ENCODE assay signal across 38 cellular contexts in the genomic region with DNA sequence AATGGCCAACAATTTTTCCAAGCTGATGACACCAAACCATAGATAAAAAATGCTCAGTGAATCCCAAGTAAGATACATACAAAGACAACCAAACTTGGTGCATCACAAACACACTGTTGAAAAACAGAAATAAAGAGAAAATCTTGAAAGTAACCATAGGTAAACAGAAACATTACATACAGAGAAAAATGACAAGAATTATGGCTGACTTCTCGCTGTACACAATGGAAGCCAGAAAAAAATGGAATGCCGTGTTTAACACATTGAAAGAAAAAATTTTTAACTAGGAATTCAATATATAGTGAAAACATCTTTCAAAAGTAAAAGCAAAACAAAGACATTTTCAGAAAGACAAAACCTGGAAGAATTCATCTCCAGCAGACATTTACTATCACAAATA.
"Had no signal": no experiment of that assay in that cellular context is flagged by ENCODE, and none has a peak within 500 bp of the region (broad histone marks: within the 10 kb centered on the region; RNA-seq: fewer than 3 reads in every experiment).

No MANE protein-coding gene starts in this region.

- DNase-seq: activated B cell treated with CpG ODN at 0.5 μM for 24 hours; activated CD4-positive, alpha-beta memory T cell treated with anti-CD3 and anti-CD28 coated beads for 36 hours; activated CD4-positive, alpha-beta T cell treated with anti-CD3 and anti-CD28 coated beads for 4 hours; activated CD4-positive, alpha-beta T cell treated with anti-CD3 and anti-CD28 coated beads, Interleukin-2, amount 50 U/mL, for 1 hour; activated CD4-positive, CD25-positive, alpha-beta regulatory T cell treated with anti-CD3 and anti-CD28 coated beads, Interleukin-2, amount 50 U/mL, for 72 hours; activated CD8-positive, alpha-beta memory T cell treated with anti-CD3 and anti-CD28 coated beads, Interleukin-2, amount 50 U/mL, for 4 hours; activated effector memory CD4-positive, alpha-beta T cell treated with anti-CD3 and anti-CD28 coated beads, Interleukin-2, amount 50 U/mL, for 16 hours; activated naive CD4-positive, alpha-beta T cell; activated naive CD4-positive, alpha-beta T cell treated with anti-CD3 and anti-CD28 coated beads, Interleukin-2, amount 50 U/mL, for 16 hours; activated naive CD8-positive, alpha-beta T cell treated with anti-CD3 and anti-CD28 coated beads for 36 hours; activated T-cell treated with anti-CD3 and anti-CD28 coated beads for 4 hours; activated T-cell treated with anti-CD3 and anti-CD28 coated beads, Interleukin-2, amount 50 U/mL, for 72 hours; amniotic stem cell; aorta; brain microvascular endothelial cell; Karpas-422; KBM-7; NCI-H1105; NCI-H1417 treated with DMSO at 0.1 percent for 48 hours; NCI-H187 treated with DMSO at 0.1 percent for 48 hours; NCI-H2081; NCI-H2171 treated with DMSO at 0.1 percent for 48 hours; NCI-H2227 treated with DMSO at 0.1 percent for 48 hours; NCI-H446; NCI-H510A treated with DMSO at 0.1 percent for 48 hours; NCI-H526 treated with DMSO at 0.1 percent for 48 hours; NCI-H774; PC-3; Peyer's patch; RPMI8226; SHP77 treated with DMSO at 0.1 percent for 48 hours; SW 1271; T-helper 1 cell; T-helper 2 cell; T1000 had no signal

- H3K4me1 Mint-ChIP-seq: activated naive CD8-positive, alpha-beta T cell treated with anti-CD3 and anti-CD28 coated beads for 36 hours had no signal

- ATAC-seq: activated T-cell treated with anti-CD3 and anti-CD28 coated beads, Interleukin-2, amount 50 U/mL, for 72 hours; activated T-helper 17 cell treated with anti-CD3 and anti-CD28 coated beads, Interleukin-2, amount 50 U/mL, for 72 hours; PC-3 had no signal

- H3K4me3 ChIP-seq: Peyer's patch, SJSA1 had no signal

- H3K4me3 Mint-ChIP-seq: activated B cell treated with CpG ODN at 0.5 μM for 24 hours; activated CD4-positive, alpha-beta memory T cell treated with anti-CD3 and anti-CD28 coated beads for 36 hours; activated naive CD8-positive, alpha-beta T cell treated with anti-CD3 and anti-CD28 coated beads for 36 hours; activated T-cell treated with anti-CD3 and anti-CD28 coated beads, Interleukin-2, amount 50 U/mL, for 72 hours; activated T-helper 17 cell treated with anti-CD3 and anti-CD28 coated beads, Interleukin-2, amount 50 U/mL, for 72 hours; central memory CD8-positive, alpha-beta T cell had no signal

- H3K9me3 Mint-ChIP-seq: activated T-helper 17 cell treated with anti-CD3 and anti-CD28 coated beads, Interleukin-2, amount 50 U/mL, for 72 hours; central memory CD8-positive, alpha-beta T cell had no signal

- H3K9me3 ChIP-seq: Peyer's patch, SJSA1 had no signal

- H3K27me3 ChIP-seq: brain microvascular endothelial cell, Peyer's patch, SJSA1 had no signal

- H3K27me3 Mint-ChIP-seq: activated B cell treated with CpG ODN at 0.5 μM for 24 hours; activated CD4-positive, alpha-beta memory T cell treated with anti-CD3 and anti-CD28 coated beads for 36 hours; activated naive CD8-positive, alpha-beta T cell treated with anti-CD3 and anti-CD28 coated beads for 36 hours; activated T-helper 17 cell treated with anti-CD3 and anti-CD28 coated beads, Interleukin-2, amount 50 U/mL, for 72 hours; central memory CD8-positive, alpha-beta T cell had no signal

- H3K27ac Mint-ChIP-seq: activated CD4-positive, alpha-beta memory T cell treated with anti-CD3 and anti-CD28 coated beads for 36 hours; activated naive CD8-positive, alpha-beta T cell treated with anti-CD3 and anti-CD28 coated beads for 36 hours; activated T-cell treated with anti-CD3 and anti-CD28 coated beads, Interleukin-2, amount 50 U/mL, for 72 hours; activated T-helper 17 cell treated with anti-CD3 and anti-CD28 coated beads, Interleukin-2, amount 50 U/mL, for 72 hours had no signal

- H3K27ac ChIP-seq: brain microvascular endothelial cell, Peyer's patch, SJSA1 had no signal

- H3K4me1 ChIP-seq: SJSA1 had no signal
